In genomic region chr6:109872968-109873545, GRCh38 we compare ENCODE assay signal across 1 cellular context.
TF ChIP-seq lines count a peak whose summit lies in the region.

No MANE protein-coding gene starts in this region.

TF ChIP-seq in SK-N-SH treated with all-trans-retinoic acid at 6 μM for 48 hours, 23 proteins besides CTCF, POLR2A, EP300 and RAD21 (continued from another document):
- TF ChIP-seq ZNF565 (CRISPR knock-in tag; conservative IDR thresholded peaks at IDR 0.05; ENCODE audit: low read depth) (no peak), PATZ1 (CRISPR knock-in tag; IDR thresholded peaks at IDR 0.05; ENCODE audit: borderline replicate concordance) (no peak), CSRNP3 (CRISPR knock-in tag; IDR thresholded peaks at IDR 0.05) (no peak), ARNTL (CRISPR knock-in tag; IDR thresholded peaks at IDR 0.05; ENCODE audit: borderline replicate concordance, low read depth) (no peak), TCF4 (CRISPR knock-in tag; IDR thresholded peaks at IDR 0.05; ENCODE audit: borderline replicate concordance) (no peak), PPARA (CRISPR knock-in tag; IDR thresholded peaks at IDR 0.05; ENCODE audit: borderline replicate concordance) (no peak), TOX (CRISPR knock-in tag; IDR thresholded peaks at IDR 0.05; ENCODE audit: borderline replicate concordance) (no peak), ZC3H10 (CRISPR knock-in tag; IDR thresholded peaks at IDR 0.05) (no peak), ZFP30 (CRISPR knock-in tag; IDR thresholded peaks at IDR 0.05) (no peak), ZNF8 (CRISPR knock-in tag; IDR thresholded peaks at IDR 0.05) (no peak), ZFP3 (CRISPR knock-in tag; IDR thresholded peaks at IDR 0.05) (no peak)
- TF ChIP-seq, protein P1, sequence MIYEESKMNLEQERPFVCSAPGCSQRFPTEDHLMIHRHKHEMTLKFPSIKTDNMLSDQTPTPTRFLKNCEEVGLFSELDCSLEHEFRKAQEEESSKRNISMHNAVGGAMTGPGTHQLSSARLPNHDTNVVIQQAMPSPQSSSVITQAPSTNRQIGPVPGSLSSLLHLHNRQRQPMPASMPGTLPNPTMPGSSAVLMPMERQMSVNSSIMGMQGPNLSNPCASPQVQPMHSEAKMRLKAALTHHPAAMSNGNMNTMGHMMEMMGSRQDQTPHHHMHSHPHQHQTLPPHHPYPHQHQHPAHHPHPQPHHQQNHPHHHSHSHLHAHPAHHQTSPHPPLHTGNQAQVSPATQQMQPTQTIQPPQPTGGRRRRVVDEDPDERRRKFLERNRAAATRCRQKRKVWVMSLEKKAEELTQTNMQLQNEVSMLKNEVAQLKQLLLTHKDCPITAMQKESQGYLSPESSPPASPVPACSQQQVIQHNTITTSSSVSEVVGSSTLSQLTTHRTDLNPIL (CRISPR knock-in tag; IDR thresholded peaks at IDR 0.05; ENCODE audit: low read depth) = no peak
